ENCODE assay signal across 18 cellular contexts in the genomic region with DNA sequence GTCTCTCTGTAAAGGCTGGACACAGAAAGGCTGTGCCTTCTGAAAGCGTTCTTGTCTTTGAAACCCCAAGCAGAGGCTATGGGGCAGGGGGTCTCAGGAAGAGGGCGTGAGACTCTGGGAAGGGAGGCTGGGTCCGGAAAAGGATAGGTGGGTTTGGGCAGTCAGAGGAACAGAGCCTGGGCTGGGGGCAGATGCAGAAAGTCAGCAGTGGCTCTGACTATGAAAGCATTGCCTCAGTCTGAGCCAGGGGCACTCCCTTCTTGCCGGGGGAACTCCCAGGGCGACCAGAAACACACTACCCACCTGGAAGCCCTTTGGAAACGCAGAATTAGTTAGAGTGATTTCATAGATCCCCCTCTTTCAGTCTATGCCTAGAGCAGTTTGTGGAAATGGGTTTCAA.
"Had no signal": no experiment of that assay in that cellular context is flagged by ENCODE, and none has a peak within 500 bp of the region (broad histone marks: within the 10 kb centered on the region; RNA-seq: fewer than 3 reads in every experiment).

No MANE protein-coding gene starts in this region.

- H3K36me3 ChIP-seq: gastrocnemius medialis, left lung, upper lobe of left lung, uterus had no signal

- DNase-seq: central memory CD4-positive, alpha-beta T cell; effector memory CD4-positive, alpha-beta T cell; gastrocnemius medialis; heart right ventricle; left lung; mesenchymal stem cell; naive thymus-derived CD4-positive, alpha-beta T cell; nephron progenitor cell; posterior cingulate gyrus; right cardiac atrium; stimulated activated CD4-positive, alpha-beta T cell treated with anti-CD3 and anti-CD28 coated beads, Interleukin-15, amount 100 ng/mL, for 24 hours; stimulated activated CD4-positive, alpha-beta T cell treated with anti-CD3 and anti-CD28 coated beads, Interleukin-1b, Interleukin-23, amount 100 ng/mL, for 48 hours; stimulated activated CD4-positive, alpha-beta T cell treated with anti-CD3 and anti-CD28 coated beads, Interleukin-4, amount 100 ng/mL, for 4 hours; stimulated activated naive B cell treated with anti-CD40 and anti-IgM and Interleukin-4, amounts not matched to agents 10 μg/mL and 1 μg/mL and 100 μg/mL, for 72 hours; stimulated activated naive CD8-positive, alpha-beta T cell treated with anti-CD3 and anti-CD28 coated beads, Interleukin-15, amount 100 ng/mL, for 72 hours; upper lobe of left lung had no signal

- H3K27me3 ChIP-seq: gastrocnemius medialis, heart right ventricle, left lung, upper lobe of left lung, uterus had no signal

- H3K27ac ChIP-seq: gastrocnemius medialis, heart right ventricle, left lung, upper lobe of left lung, uterus had no signal

- H3K9me3 ChIP-seq: gastrocnemius medialis, left lung, upper lobe of left lung, uterus had no signal

- H3K4me1 ChIP-seq: left lung, upper lobe of left lung, uterus had no signal

- H3K4me3 ChIP-seq: gastrocnemius medialis, heart right ventricle, left lung, lung, upper lobe of left lung, uterus had no signal
